In the genomic region with DNA sequence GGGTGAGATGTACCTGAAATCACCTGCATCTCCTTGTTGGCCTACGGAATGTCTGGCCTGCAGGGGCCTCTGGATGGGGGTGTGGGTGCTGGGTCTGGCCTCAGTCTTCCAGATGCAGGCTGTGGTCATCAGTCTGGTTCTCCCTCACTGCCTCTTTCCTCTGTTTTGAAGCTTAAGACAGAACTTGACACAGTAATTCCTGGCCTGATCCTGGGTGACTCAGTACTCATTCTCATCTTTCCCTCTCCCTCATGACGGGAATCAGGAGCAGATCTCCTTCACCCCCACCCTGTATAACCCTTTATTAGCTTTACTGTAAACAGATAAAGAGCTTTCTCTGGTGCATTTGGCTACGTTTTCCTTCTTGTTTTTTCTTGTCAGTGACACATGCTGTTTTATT, we compare ENCODE assay signal across 20 cellular contexts.
DNase-seq lines count a peak whose midpoint lies in the region; ATAC-seq and TF ChIP-seq lines count a peak whose summit lies in the region.
"Had no signal": no experiment of that assay in that cellular context is flagged by ENCODE, and none has a peak within 500 bp of the region (broad histone marks: within the 10 kb centered on the region; RNA-seq: fewer than 3 reads in every experiment).

No MANE protein-coding gene starts in this region.

- no peak overlapping the region for H2BK5ac ChIP-seq in mesenchymal stem cell (ENCODE audit: low read depth, low read length, poor library complexity, severe bottlenecking)

- no peaks in the 10 kb centered on the region for H3K4me1 ChIP-seq in mesenchymal stem cell (ENCODE audit: control insufficient read depth, insufficient read depth, low read depth, low read length)
- H3K4me1 ChIP-seq: A549 had no signal

- no peak overlapping the region for H2BK12ac ChIP-seq in mesenchymal stem cell (ENCODE audit: low read length in 2 of 2)

- H3K23ac ChIP-seq in mesenchymal stem cell (ENCODE audit: low read length in 2 of 2): no peak overlapping the region

- no peak overlapping the region for H3K4me3 ChIP-seq in kidney epithelial cell (ENCODE audit: low read depth, low read length)
- no peak overlapping the region for H3K4me3 ChIP-seq in mesenchymal stem cell (ENCODE audit: insufficient read depth in 1 of 2, low read depth in 1 of 2, low read length in 2 of 2)
- H3K4me3 ChIP-seq: A549, GM23248 had no signal

- H3K14ac ChIP-seq in mesenchymal stem cell (ENCODE audit: low read length in 2 of 2): no peak overlapping the region

- H3K27me3 ChIP-seq in kidney epithelial cell (ENCODE audit: control insufficient read depth, insufficient read depth, low read length) (no peaks in the 10 kb centered on the region), mesenchymal stem cell (ENCODE audit: control insufficient read depth in 1 of 2, insufficient read depth in 1 of 2, low read length in 2 of 2) (peaks cover 0 to 16% of the 10 kb centered on the region in 2 experiments)

- no peak overlapping the region for H2BK120ac ChIP-seq in mesenchymal stem cell (ENCODE audit: low read depth, low read length)

- no peaks in the 10 kb centered on the region for H3K9me3 ChIP-seq in mesenchymal stem cell (ENCODE audit: control insufficient read depth, low read length)
- H3K9me3 ChIP-seq: A549 had no signal

- no peak for TF ChIP-seq CTCF in kidney epithelial cell (IDR thresholded peaks at IDR 0.05; ENCODE audit: insufficient read depth, low read length, poor library complexity, severe bottlenecking)

- H3K4ac ChIP-seq in mesenchymal stem cell (ENCODE audit: low read depth in 1 of 2, low read length in 2 of 2): no peak overlapping the region

- H2AK5ac ChIP-seq in mesenchymal stem cell (ENCODE audit: low read length, severe bottlenecking): no peak overlapping the region

- no peak overlapping the region for H4K91ac ChIP-seq in mesenchymal stem cell (ENCODE audit: low read length)

- H3K79me1 ChIP-seq in mesenchymal stem cell (replicated peaks; ENCODE audit: low read length, poor library complexity, severe bottlenecking): no peaks in the 10 kb centered on the region

- no peak overlapping the region for H3K18ac ChIP-seq in mesenchymal stem cell (ENCODE audit: low read depth in 1 of 2, low read length in 2 of 2)

- H3K9ac ChIP-seq in mesenchymal stem cell (ENCODE audit: low read length): peak overlapping the region; percentile 14
- H3K9ac ChIP-seq: GM23248 had no signal

- ATAC-seq in GM21526 (IDR thresholded peaks at IDR 0.05; ENCODE audit: low FRiP score, unreplicated experiment): no peak
- ATAC-seq: A549 had no signal

- H3K36me3 ChIP-seq in kidney epithelial cell (ENCODE audit: control insufficient read depth, insufficient read depth, low read length): no peaks in the 10 kb centered on the region
- H3K36me3 ChIP-seq in mesenchymal stem cell (ENCODE audit: control insufficient read depth in 1 of 2, insufficient read depth in 2 of 2, low read depth in 1 of 2, low read length in 2 of 2): no peaks in the 10 kb centered on the region

- H3K27ac ChIP-seq in mesenchymal stem cell (ENCODE audit: low read length, poor library complexity, severe bottlenecking): no peak overlapping the region
- H3K27ac ChIP-seq: A549, GM23248 had no signal

- no peak overlapping the region for H3K4me2 ChIP-seq in mesenchymal stem cell (ENCODE audit: low read length, poor library complexity, severe bottlenecking)
- H3K4me2 ChIP-seq: A549 had no signal

- DNase-seq in astrocyte of the hippocampus (ENCODE audit: low read depth, low spot score): peak; percentile 18
- DNase-seq in kidney epithelial cell (ENCODE audit: low read depth): peak; percentile 62
- DNase-seq in mesenchymal stem cell: no peak
- DNase-seq in AG08396 (ENCODE audit: low spot score): no peak
- DNase-seq in putamen (ENCODE audit: low spot score): no peak
- no peak for DNase-seq in NAMALWA (ENCODE audit: low spot score)
- DNase-seq: 8988T; ACHN; C1 segment of cervical spinal cord; Calu3; CD4-positive, alpha-beta memory T cell; COR-L47; DMS53; DMS79 treated with DMSO at 0.1 percent for 48 hours; GF-D8; GM23248; H7; HCEC 1CT had no signal

- H4K8ac ChIP-seq in mesenchymal stem cell (ENCODE audit: low read length): no peak overlapping the region

- 36% methylated on average over 3 of the region's 3 CpGs for WGBS in mesenchymal stem cell

- no peak overlapping the region for H2AFZ ChIP-seq in mesenchymal stem cell (ENCODE audit: low read depth, low read length)
- H2AFZ ChIP-seq: GM23248 had no signal

- no peak overlapping the region for H2BK15ac ChIP-seq in mesenchymal stem cell (ENCODE audit: low read depth, poor library complexity, severe bottlenecking)

Comparison
In these comparisons a context has a peak if more than half of its experiments do, and no peak if none do; other contexts are left out.
1. DNase-seq: peak in astrocyte of the hippocampus (single experiment) and kidney epithelial cell (single experiment); none in mesenchymal stem cell (single experiment), AG08396 (single experiment), putamen (single experiment) and NAMALWA (single experiment).